In genomic region chr4:147994491-147995385, GRCh38 we compare ENCODE assay signal across 16 cellular contexts.
"Had no signal": no experiment of that assay in that cellular context is flagged by ENCODE, and none has a peak within 500 bp of the region (broad histone marks: within the 10 kb centered on the region; RNA-seq: fewer than 3 reads in every experiment).

No MANE protein-coding gene starts in this region.

- DNase-seq: activated CD4-positive, alpha-beta memory T cell treated with anti-CD3 and anti-CD28 coated beads for 36 hours; activated CD4-positive, alpha-beta T cell treated with anti-CD3 and anti-CD28 coated beads for 36 hours; activated naive CD8-positive, alpha-beta T cell treated with anti-CD3 and anti-CD28 coated beads for 36 hours; body of pancreas; central memory CD4-positive, alpha-beta T cell; immature natural killer cell; mesenchymal stem cell; natural killer cell; right cardiac atrium; uterus had no signal

- H3K36me3 ChIP-seq: uterus had no signal

- H3K27me3 ChIP-seq: body of pancreas, tibial nerve, uterus had no signal

- H3K36me3 Mint-ChIP-seq: activated naive CD8-positive, alpha-beta T cell treated with anti-CD3 and anti-CD28 coated beads for 36 hours; natural killer cell had no signal

- ATAC-seq: activated CD4-positive, alpha-beta T cell treated with anti-CD3 and anti-CD28 coated beads for 36 hours; body of pancreas; natural killer cell; right cardiac atrium had no signal

- H3K9me3 ChIP-seq: body of pancreas, tibial nerve, uterus had no signal

- H3K4me3 ChIP-seq: body of pancreas, coronary artery, skin epidermis, tibial nerve, uterus had no signal

- H3K4me1 ChIP-seq: body of pancreas, uterus had no signal

- H3K27ac Mint-ChIP-seq: activated CD4-positive, alpha-beta memory T cell treated with anti-CD3 and anti-CD28 coated beads for 36 hours; activated CD4-positive, alpha-beta T cell treated with anti-CD3 and anti-CD28 coated beads for 36 hours; activated naive CD8-positive, alpha-beta T cell treated with anti-CD3 and anti-CD28 coated beads for 36 hours; immature natural killer cell; natural killer cell; stimulated activated naive CD8-positive, alpha-beta T cell treated with anti-CD3 and anti-CD28 coated beads, Interleukin-15, Interleukin-2, amounts not matched to agents 100 ng/mL and 50 ng/mL, for 24 hours; T-helper 2 cell treated with Interferon-gamma antibody and Interleukin-4, amounts not matched to agents 5 μg/mL and 100 μg/mL, for 36 hours; WTC11 had no signal

- H3K4me3 Mint-ChIP-seq: activated CD4-positive, alpha-beta memory T cell treated with anti-CD3 and anti-CD28 coated beads for 36 hours; activated CD4-positive, alpha-beta T cell treated with anti-CD3 and anti-CD28 coated beads for 36 hours; activated naive CD8-positive, alpha-beta T cell treated with anti-CD3 and anti-CD28 coated beads for 36 hours; immature natural killer cell; natural killer cell; stimulated activated naive CD8-positive, alpha-beta T cell treated with anti-CD3 and anti-CD28 coated beads, Interleukin-15, Interleukin-2, amounts not matched to agents 100 ng/mL and 50 ng/mL, for 24 hours; T-helper 2 cell treated with Interferon-gamma antibody and Interleukin-4, amounts not matched to agents 5 μg/mL and 100 μg/mL, for 36 hours; WTC11 had no signal

- H3K27ac ChIP-seq: body of pancreas, coronary artery, skin epidermis, uterus had no signal

- H3K4me1 Mint-ChIP-seq: activated CD4-positive, alpha-beta T cell treated with anti-CD3 and anti-CD28 coated beads for 36 hours; activated naive CD8-positive, alpha-beta T cell treated with anti-CD3 and anti-CD28 coated beads for 36 hours; immature natural killer cell had no signal

- H3K27me3 Mint-ChIP-seq: activated CD4-positive, alpha-beta memory T cell treated with anti-CD3 and anti-CD28 coated beads for 36 hours; activated CD4-positive, alpha-beta T cell treated with anti-CD3 and anti-CD28 coated beads for 36 hours; activated naive CD8-positive, alpha-beta T cell treated with anti-CD3 and anti-CD28 coated beads for 36 hours; stimulated activated naive CD8-positive, alpha-beta T cell treated with anti-CD3 and anti-CD28 coated beads, Interleukin-15, Interleukin-2, amounts not matched to agents 100 ng/mL and 50 ng/mL, for 24 hours had no signal

- H3K9me3 Mint-ChIP-seq: activated naive CD8-positive, alpha-beta T cell treated with anti-CD3 and anti-CD28 coated beads for 36 hours; immature natural killer cell; natural killer cell; stimulated activated naive CD8-positive, alpha-beta T cell treated with anti-CD3 and anti-CD28 coated beads, Interleukin-15, Interleukin-2, amounts not matched to agents 100 ng/mL and 50 ng/mL, for 24 hours; T-helper 2 cell treated with Interferon-gamma antibody and Interleukin-4, amounts not matched to agents 5 μg/mL and 100 μg/mL, for 36 hours had no signal
